In genomic region chrX:80430826-80431501, GRCh38 we compare ENCODE assay signal across 16 cellular contexts. TPM values are rescaled to one million over a fixed set of nuclear protein-coding genes. Genes with fewer than 3 reads are reported as not detected.
DNase-seq lines count a peak whose midpoint lies in the region; ATAC-seq, FAIRE-seq and TF ChIP-seq lines count a peak whose summit lies in the region.
"Had no signal": no experiment of that assay in that cellular context is flagged by ENCODE, and none has a peak within 500 bp of the region (broad histone marks: within the 10 kb centered on the region; RNA-seq: fewer than 3 reads in every experiment).

No MANE protein-coding gene starts in this region.

- dilution Hi-C loops in mammary epithelial cell (cut with HindIII; ENCODE audit: low sequenced_read_pairs): no loop called here

- DNase-seq in MCF 10A (ENCODE audit: unreplicated experiment) (peak; percentile 20), mammary epithelial cell (no peak), MM.1S (peak; percentile 37), cardiac fibroblast (ENCODE audit: low read depth in 2 of 2) (peak; percentile 3), type B pancreatic cell (ENCODE audit: extremely low spot score, unreplicated experiment) (no peak), small intestine (no peak)
- DNase-seq: activated effector memory CD4-positive, alpha-beta T cell treated with Interleukin-2 at 50 U/mL for 16 hours; NCI-H1048; NCI-H510A; stimulated activated CD4-positive, alpha-beta T cell treated with anti-CD3 and anti-CD28 coated beads, Interleukin-4, amount 100 ng/mL, for 24 hours; stimulated activated naive CD4-positive, alpha-beta T cell treated with Interleukin-2 at 50 U/mL for 16 hours had no signal

- H3K9me3 ChIP-seq in mammary epithelial cell (replicated peaks; ENCODE audit: insufficient read depth, low read length): peaks cover 5% of the 10 kb centered on the region
- H3K9me3 ChIP-seq in MM.1S (replicated peaks; ENCODE audit: insufficient read depth, low read length): no peaks in the 10 kb centered on the region
- no peaks in the 10 kb centered on the region for H3K9me3 ChIP-seq in small intestine (ENCODE audit: control insufficient read depth, low read depth)

- BruUV-seq in MCF 10A (replicated peaks; lab: Mats Ljungman, UMichigan): no TSS peak
- no TSS peak for BruUV-seq in mammary epithelial cell (replicated peaks; lab: Mats Ljungman, UMichigan)

- H3K4me3 Mint-ChIP-seq in MCF 10A (ENCODE audit: unreplicated experiment) (no peak overlapping the region), type B pancreatic cell (no peak overlapping the region)

- no peak overlapping the region for H2AFZ ChIP-seq in mammary epithelial cell (ENCODE audit: low read depth, low read length)
- no peak overlapping the region for H2AFZ ChIP-seq in MM.1S (ENCODE audit: low read length)

- H3K27me3 ChIP-seq in mammary epithelial cell (ENCODE audit: insufficient read depth, low read length) (no peaks in the 10 kb centered on the region), MM.1S (replicated peaks; ENCODE audit: insufficient read depth, low read length) (no peaks in the 10 kb centered on the region), small intestine (ENCODE audit: control insufficient read depth in 2 of 2, insufficient read depth in 2 of 2, low read length in 2 of 2) (no peaks in the 10 kb centered on the region)
- H3K27me3 ChIP-seq: breast epithelium had no signal

- no peak overlapping the region for H3K27ac ChIP-seq in mammary epithelial cell (ENCODE audit: insufficient read depth, low read depth, low read length)
- no peak overlapping the region for H3K27ac ChIP-seq in MM.1S (ENCODE audit: low read length)
- H3K27ac ChIP-seq in small intestine (ENCODE audit: low read depth in 1 of 2, low read length in 1 of 2): no peak overlapping the region
- H3K27ac ChIP-seq: breast epithelium had no signal

- H3K9me3 Mint-ChIP-seq in MCF 10A (ENCODE audit: unreplicated experiment) (peaks cover 7% of the 10 kb centered on the region), type B pancreatic cell (peaks cover 11% of the 10 kb centered on the region)

- H3K36me3 Mint-ChIP-seq in MCF 10A (ENCODE audit: insufficient read depth, unreplicated experiment) (no peaks in the 10 kb centered on the region), type B pancreatic cell (no peaks in the 10 kb centered on the region)

- WGBS in mammary epithelial cell (ENCODE audit: low coverage, missing lambda C conversion rate): 49% methylated on average over 3 of the region's 3 CpGs
- 60 to 73% (median 71%) methylated on average over 3 of the region's 3 CpGs for WGBS in small intestine, 3 donors

- FAIRE-seq in small intestine (lab: Jason Lieb, UNC): no peak
- FAIRE-seq: endothelial cell of umbilical vein had no signal

- H3K4me3 ChIP-seq in mammary epithelial cell (replicated peaks in 1 of 3; ENCODE audit: insufficient read depth in 1 of 3, low read depth in 2 of 3, low read length in 3 of 3): no peak overlapping the region
- no peak overlapping the region for H3K4me3 ChIP-seq in MM.1S (ENCODE audit: low read length)
- H3K4me3 ChIP-seq in cardiac fibroblast (replicated peaks in 1 of 2; ENCODE audit: low read depth in 2 of 2, low read length in 2 of 2): no peak overlapping the region
- H3K4me3 ChIP-seq in small intestine (ENCODE audit: low read depth in 1 of 2, low read length in 2 of 2): no peak overlapping the region
- H3K4me3 ChIP-seq: breast epithelium had no signal

- intact Hi-C loops in MCF 10A (cut with micrococcal nuclease): loop anchor here (1.0 kb wide), 1 partner anchor 147 kb away; no protein-coding TSS in a partner anchor
- intact Hi-C loops in mammary epithelial cell (cut with micrococcal nuclease): loop anchor here (1.0 to 5.0 kb wide), 2 partner anchors 147 to 216 kb away; no protein-coding TSS in a partner anchor

- H3K36me3 ChIP-seq in mammary epithelial cell (ENCODE audit: insufficient read depth, low read length): no peaks in the 10 kb centered on the region
- H3K36me3 ChIP-seq in MM.1S (replicated peaks; ENCODE audit: insufficient read depth, low read length): no peaks in the 10 kb centered on the region
- no peaks in the 10 kb centered on the region for H3K36me3 ChIP-seq in small intestine (ENCODE audit: control insufficient read depth in 2 of 2, insufficient read depth in 2 of 2, low read length in 2 of 2)
- H3K36me3 ChIP-seq: breast epithelium had no signal

- no peaks in the 10 kb centered on the region for H3K27me3 Mint-ChIP-seq in MCF 10A (ENCODE audit: insufficient read depth, unreplicated experiment)
- no peaks in the 10 kb centered on the region for H3K27me3 Mint-ChIP-seq in type B pancreatic cell

- TF ChIP-seq CTCF in MCF 10A (IDR thresholded peaks at IDR 0.05; ENCODE audit: unreplicated experiment) (peak; percentile 8), mammary epithelial cell (conservative IDR thresholded peaks at IDR 0.05 in 1 of 2, IDR thresholded peaks at IDR 0.05 in 1 of 2; ENCODE audit: extremely low read depth in 1 of 2, insufficient read depth in 1 of 2, low read depth in 1 of 2, low read length in 2 of 2) (peak in 1 of 2 donors; percentile 24), MM.1S (IDR thresholded peaks at IDR 0.05; ENCODE audit: low read length) (peak; percentile 44), cardiac fibroblast (IDR thresholded peaks at IDR 0.05; ENCODE audit: low read depth, low read length) (no peak), type B pancreatic cell (conservative IDR thresholded peaks at IDR 0.05) (peak; percentile 20)

- POLR2A ChIA-PET in MCF 10A (lab: Yijun Ruan, JAX): no interaction called here

- H3K9me2 ChIP-seq in MM.1S (replicated peaks; ENCODE audit: insufficient read depth, low read length): no peaks in the 10 kb centered on the region

- no peak overlapping the region for H3K9ac ChIP-seq in mammary epithelial cell (ENCODE audit: insufficient read depth, low read length)
- no peak overlapping the region for H3K9ac ChIP-seq in MM.1S (ENCODE audit: low read length)

- H3F3A ChIP-seq in MM.1S (ENCODE audit: insufficient read depth, low read length): no peaks in the 10 kb centered on the region

- H3K79me2 ChIP-seq in mammary epithelial cell (ENCODE audit: insufficient read depth, low read length) (no peaks in the 10 kb centered on the region), MM.1S (ENCODE audit: low read length) (no peaks in the 10 kb centered on the region)

- in situ Hi-C loops in mammary epithelial cell (cut with MboI; ENCODE audit: low sequenced_read_pairs in 2 of 2): no loop called here

- H4K20me1 ChIP-seq in mammary epithelial cell (ENCODE audit: insufficient read depth, low read length) (no peaks in the 10 kb centered on the region), MM.1S (ENCODE audit: insufficient read depth, low read length) (no peaks in the 10 kb centered on the region)

- ATAC-seq in HG02678 (IDR thresholded peaks at IDR 0.05; ENCODE audit: unreplicated experiment): no peak
- no peak for ATAC-seq in GM19463 (IDR thresholded peaks at IDR 0.05; ENCODE audit: unreplicated experiment)

- CTCF ChIA-PET in MCF 10A (lab: Yijun Ruan, JAX) (no interaction called here), mammary epithelial cell (lab: Charles Lee; ENCODE audit: low non-redundant PET) (no interaction called here)

- H3K4me1 ChIP-seq in mammary epithelial cell (ENCODE audit: insufficient read depth, low read length) (no peaks in the 10 kb centered on the region), MM.1S (ENCODE audit: low read length) (no peaks in the 10 kb centered on the region), small intestine (ENCODE audit: control insufficient read depth in 2 of 2, insufficient read depth in 1 of 2, low read depth in 1 of 2, low read length in 1 of 2) (no peaks in the 10 kb centered on the region)
- H3K4me1 ChIP-seq: breast epithelium had no signal

- no peak overlapping the region for H3K27ac Mint-ChIP-seq in MCF 10A (ENCODE audit: low read depth, unreplicated experiment)
- H3K27ac Mint-ChIP-seq in type B pancreatic cell: no peak overlapping the region

- no peak overlapping the region for H3K4me2 ChIP-seq in mammary epithelial cell (ENCODE audit: insufficient read depth, low read depth, low read length)
- H3K4me2 ChIP-seq in MM.1S (ENCODE audit: low read depth, low read length): no peak overlapping the region

- H3K4me1 Mint-ChIP-seq in MCF 10A (ENCODE audit: insufficient read depth, unreplicated experiment): no peaks in the 10 kb centered on the region
- H3K4me1 Mint-ChIP-seq in type B pancreatic cell (ENCODE audit: unreplicated experiment): no peaks in the 10 kb centered on the region

RNA-seq across cellular contexts. Expression of gene TENT5D, which starts 10.7 kb away (rescaled TPM):
- not detected in 2 replicates for total RNA-seq in MCF 10A (2022)
- total RNA-seq in mammary epithelial cell: under 1 TPM in 1 of 2 donors, not detected in 1; under 0.01 TPM
- polyA plus RNA-seq in mammary epithelial cell: not detected
- polyA minus RNA-seq in mammary epithelial cell: not detected
- not detected in 2 replicates for total RNA-seq in type B pancreatic cell (ENCODE audit: low replicate concordance)
- not detected for polyA plus RNA-seq in small intestine
- total RNA-seq: breast epithelium, endothelial cell of umbilical vein, mononuclear cell had no signal
- polyA plus RNA-seq: endothelial cell of umbilical vein had no signal

Comparison
In these comparisons a context has a peak if more than half of its experiments do, and no peak if none do; other contexts are left out.
1. DNase-seq: peak in MCF 10A (single experiment), MM.1S (single experiment) and cardiac fibroblast (2 of 2); none in mammary epithelial cell (single experiment), type B pancreatic cell (single experiment) and small intestine (single experiment).